ENCODE assay signal across 1 cellular context in genomic region chr20:53852691-53853450, GRCh38.
TF ChIP-seq lines count a peak whose summit lies in the region.

No MANE protein-coding gene starts in this region.

TF ChIP-seq in HepG2, 621 proteins besides CTCF, POLR2A, EP300 and RAD21 (continued from another document):
- TF ChIP-seq, protein P1, sequence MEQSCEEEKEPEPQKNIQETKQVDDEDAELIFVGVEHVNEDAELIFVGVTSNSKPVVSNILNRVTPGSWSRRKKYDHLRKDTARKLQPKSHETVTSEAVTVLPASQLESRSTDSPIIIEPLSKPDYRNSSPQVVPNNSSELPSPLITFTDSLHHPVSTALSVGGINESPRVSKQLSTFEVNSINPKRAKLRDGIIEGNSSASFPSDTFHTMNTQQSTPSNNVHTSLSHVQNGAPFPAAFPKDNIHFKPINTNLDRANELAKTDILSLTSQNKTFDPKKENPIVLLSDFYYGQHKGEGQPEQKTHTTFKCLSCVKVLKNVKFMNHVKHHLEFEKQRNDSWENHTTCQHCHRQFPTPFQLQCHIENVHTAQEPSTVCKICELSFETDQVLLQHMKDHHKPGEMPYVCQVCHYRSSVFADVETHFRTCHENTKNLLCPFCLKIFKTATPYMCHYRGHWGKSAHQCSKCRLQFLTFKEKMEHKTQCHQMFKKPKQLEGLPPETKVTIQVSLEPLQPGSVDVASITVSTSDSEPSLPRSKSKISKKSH (CRISPR knock-in tag; IDR thresholded peaks at IDR 0.05; ENCODE audit: borderline replicate concordance), result no peak
- TF ChIP-seq E2F1 (CRISPR knock-in tag; IDR thresholded peaks at IDR 0.05), result no peak
- TF ChIP-seq, protein P2, sequence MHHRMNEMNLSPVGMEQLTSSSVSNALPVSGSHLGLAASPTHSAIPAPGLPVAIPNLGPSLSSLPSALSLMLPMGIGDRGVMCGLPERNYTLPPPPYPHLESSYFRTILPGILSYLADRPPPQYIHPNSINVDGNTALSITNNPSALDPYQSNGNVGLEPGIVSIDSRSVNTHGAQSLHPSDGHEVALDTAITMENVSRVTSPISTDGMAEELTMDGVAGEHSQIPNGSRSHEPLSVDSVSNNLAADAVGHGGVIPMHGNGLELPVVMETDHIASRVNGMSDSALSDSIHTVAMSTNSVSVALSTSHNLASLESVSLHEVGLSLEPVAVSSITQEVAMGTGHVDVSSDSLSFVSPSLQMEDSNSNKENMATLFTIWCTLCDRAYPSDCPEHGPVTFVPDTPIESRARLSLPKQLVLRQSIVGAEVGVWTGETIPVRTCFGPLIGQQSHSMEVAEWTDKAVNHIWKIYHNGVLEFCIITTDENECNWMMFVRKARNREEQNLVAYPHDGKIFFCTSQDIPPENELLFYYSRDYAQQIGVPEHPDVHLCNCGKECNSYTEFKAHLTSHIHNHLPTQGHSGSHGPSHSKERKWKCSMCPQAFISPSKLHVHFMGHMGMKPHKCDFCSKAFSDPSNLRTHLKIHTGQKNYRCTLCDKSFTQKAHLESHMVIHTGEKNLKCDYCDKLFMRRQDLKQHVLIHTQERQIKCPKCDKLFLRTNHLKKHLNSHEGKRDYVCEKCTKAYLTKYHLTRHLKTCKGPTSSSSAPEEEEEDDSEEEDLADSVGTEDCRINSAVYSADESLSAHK (CRISPR knock-in tag; IDR thresholded peaks at IDR 0.05; ENCODE audit: borderline replicate concordance), result no peak
